In the genomic region with DNA sequence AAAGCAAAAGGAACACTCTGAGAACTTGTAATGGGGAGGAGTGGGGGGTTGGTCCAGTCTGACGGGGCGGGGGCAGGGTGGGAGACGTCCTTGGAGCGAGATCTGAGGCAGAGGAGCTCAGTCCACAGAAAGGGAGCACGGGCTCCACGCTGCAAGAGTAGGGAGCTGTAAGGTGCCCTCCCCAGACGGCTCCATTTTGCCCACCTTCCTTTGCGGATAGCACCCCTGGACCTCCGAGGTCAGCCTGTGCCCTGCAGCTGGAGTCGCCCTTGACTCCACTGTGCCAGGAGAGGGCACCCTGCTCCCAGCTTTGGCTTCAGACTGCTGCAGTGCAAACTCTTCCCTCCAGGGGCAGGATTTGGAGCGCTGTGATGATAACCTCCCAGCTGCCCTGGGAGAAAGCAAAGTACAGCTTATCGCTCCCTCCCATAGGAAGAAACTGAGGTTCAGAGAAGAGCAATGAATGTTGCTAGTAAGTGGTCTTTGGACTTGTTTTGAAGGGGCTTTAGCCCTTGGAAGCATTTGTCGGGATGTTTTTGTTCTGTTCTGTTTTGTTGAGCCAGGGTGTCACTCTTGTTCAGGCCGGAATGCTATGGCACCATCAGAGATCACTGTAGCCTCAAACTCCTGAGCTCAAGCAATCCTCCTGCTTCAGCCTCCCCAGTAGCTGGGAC, we compare ENCODE assay signal across 8 cellular contexts. TPM values are rescaled to one million over a fixed set of nuclear protein-coding genes. Genes with fewer than 3 reads are reported as not detected.
DNase-seq lines count a peak whose midpoint lies in the region; ATAC-seq lines count a peak whose summit lies in the region.

No MANE protein-coding gene starts in this region.

- no peak overlapping the region for H3K4me3 ChIP-seq in right cardiac atrium (ENCODE audit: low read length)

- 12% methylated on average over 14 of the region's 14 CpGs for WGBS in right cardiac atrium

- H3K9me3 ChIP-seq in T-helper 17 cell (ENCODE audit: control insufficient read depth, low read length, poor library complexity, severe bottlenecking) (no peaks in the 10 kb centered on the region), right cardiac atrium (ENCODE audit: control insufficient read depth, low read length) (no peaks in the 10 kb centered on the region)

- H3K4me1 Mint-ChIP-seq in T-helper 17 cell = peaks cover 3% of the 10 kb centered on the region

- peak; percentile 39 for DNase-seq in GM04503 (ENCODE audit: low read depth)
- peak; percentile 63 for DNase-seq in NCI-H1694 treated with DMSO at 0.1 percent for 48 hours (lab: John Stamatoyannopoulos, UW)
- DNase-seq in T-helper 17 cell = peak; percentile 68 to 82 (median 73)
- DNase-seq in amniotic stem cell (lab: John Stamatoyannopoulos, UW) = peak; percentile 52
- DNase-seq in right cardiac atrium = peak; percentile 86 to 92 (median 91)
- DNase-seq in renal cortical epithelial cell (ENCODE audit: low read depth) = peak; percentile 70

- no peak overlapping the region for H3K4me3 Mint-ChIP-seq in T-helper 17 cell

- intact Hi-C loops in right cardiac atrium (cut with DNase I) = loop anchor here (1.0 to 10.0 kb wide), 5 partner anchors 160 to 442 kb away; no protein-coding TSS in a partner anchor

- peaks cover 25% of the 10 kb centered on the region for H3K27me3 Mint-ChIP-seq in T-helper 17 cell

- no peaks in the 10 kb centered on the region for H3K27me3 ChIP-seq in right cardiac atrium (ENCODE audit: control insufficient read depth, insufficient read depth)

- no peaks in the 10 kb centered on the region for H3K4me1 ChIP-seq in right cardiac atrium (ENCODE audit: control insufficient read depth, insufficient read depth, low read length)

- H3K36me3 Mint-ChIP-seq in T-helper 17 cell (ENCODE audit: low read depth) = peaks cover 2% of the 10 kb centered on the region

- ATAC-seq in HG02798 (IDR thresholded peaks at IDR 0.05; ENCODE audit: poor library complexity, unreplicated experiment) (peak; percentile 90), T-helper 17 cell (peak; percentile 100), right cardiac atrium (peak; percentile 96 to 97), GM21381 (IDR thresholded peaks at IDR 0.05; ENCODE audit: unreplicated experiment) (no peak)

- H3K27ac Mint-ChIP-seq in T-helper 17 cell = no peak overlapping the region

- H3K27ac ChIP-seq in right cardiac atrium (ENCODE audit: low read length) = no peak overlapping the region

RNA-seq across cellular contexts. Expression of a gene that starts 9.5 kb away (rescaled TPM):
- 10 to 100 TPM; 15.9 to 16.6 TPM for total RNA-seq in T-helper 17 cell
- 10 to 100 TPM; 48.0 to 77.1 (median 64.5) TPM for total RNA-seq in right cardiac atrium
- polyA plus RNA-seq in right cardiac atrium = 64.3 TPM
- 111 and 163 TPM in 2 replicates for total RNA-seq in renal cortical epithelial cell

RNA-seq across cellular contexts. Expression of a gene that starts 50.4 kb away (rescaled TPM):
- total RNA-seq in T-helper 17 cell = 10 to 100 TPM; 44.4 to 53.4 TPM
- 10 to 100 TPM; 46.1 to 54.9 (median 49.1) TPM for total RNA-seq in right cardiac atrium
- 9.7 TPM for polyA plus RNA-seq in right cardiac atrium
- 105 and 113 TPM in 2 replicates for total RNA-seq in renal cortical epithelial cell

Comparison
In these comparisons a context has a peak if more than half of its experiments do, and no peak if none do; other contexts are left out.
1. DNase-seq: peak in every context shown above with its lines; median percentile 91 in right cardiac atrium; 73 in T-helper 17 cell; 70 in renal cortical epithelial cell; 63 in NCI-H1694 treated with DMSO at 0.1 percent for 48 hours; 52 in amniotic stem cell; 39 in GM04503.